ENCODE assay signal across 8 cellular contexts in the genomic region with DNA sequence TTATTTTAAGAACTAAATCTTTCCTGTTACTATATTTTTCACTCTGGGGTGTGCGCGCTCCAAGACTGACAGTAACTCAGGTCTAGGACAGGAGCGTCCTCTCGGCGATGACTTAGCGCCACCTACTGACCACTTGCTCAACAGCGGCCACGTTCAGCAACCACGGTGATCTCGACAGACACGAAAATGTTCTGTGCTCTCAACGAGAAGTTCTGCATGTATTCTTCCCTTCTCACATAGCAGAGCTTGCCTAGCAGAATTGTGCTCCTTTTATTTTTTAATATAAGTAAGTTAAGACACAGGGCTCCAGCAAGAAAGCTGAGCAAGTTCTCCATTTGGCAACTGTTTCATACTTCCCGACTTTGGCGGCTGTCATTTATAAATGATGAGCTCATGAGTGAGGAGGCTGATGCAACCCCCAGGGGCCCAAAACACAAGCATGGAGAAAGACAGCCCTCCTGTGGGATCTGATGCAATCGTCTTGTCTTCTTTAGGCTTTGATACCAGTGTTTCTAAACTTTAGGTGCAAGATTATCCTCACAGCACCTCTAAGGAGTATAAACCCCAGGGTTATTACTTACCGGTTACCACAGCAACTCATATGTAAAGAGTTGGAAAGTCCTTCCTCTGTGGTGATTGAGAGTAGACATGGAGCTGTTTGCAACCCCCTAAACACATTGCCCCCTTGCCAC.
DNase-seq lines count a peak whose midpoint lies in the region; ATAC-seq, FAIRE-seq and TF ChIP-seq lines count a peak whose summit lies in the region.

No MANE protein-coding gene starts in this region.

- peak overlapping the region in 1 of 2 donors; percentile 13 for H3K4me3 ChIP-seq in gastroesophageal sphincter
- peak overlapping the region in 1 of 4 donors; percentile 10 for H3K4me3 ChIP-seq in pancreas
- H3K4me3 ChIP-seq in tibial artery = peak overlapping the region; percentile 5 to 35

- intact Hi-C loops in pancreas (cut with DNase I) (loop anchor here in 1 of 3 donors (10.0 kb wide), 1 partner anchor 1551 kb away; no protein-coding TSS in a partner anchor), tibial artery (cut with DNase I; ENCODE audit: low total_unique reads) (loop anchor here (10.0 kb wide), 3 partner anchors 361 to 981 kb away; partner anchors contain the start of gene DUSP10)

- ATAC-seq in gastroesophageal sphincter = peak; percentile 94
- peak; percentile 88 to 99 (median 98) for ATAC-seq in pancreas

- peak; percentile 85 to 95 (median 88) for TF ChIP-seq CTCF in gastroesophageal sphincter (IDR thresholded peaks at IDR 0.05)
- TF ChIP-seq CTCF in pancreas (IDR thresholded peaks at IDR 0.05) = peak; percentile 73 to 91 (median 86)
- peak; percentile 87 to 90 for TF ChIP-seq CTCF in tibial artery (IDR thresholded peaks at IDR 0.05)

- no peaks in the 10 kb centered on the region for H3K36me3 ChIP-seq in gastroesophageal sphincter
- H3K36me3 ChIP-seq in pancreas = no peaks in the 10 kb centered on the region
- no peaks in the 10 kb centered on the region for H3K36me3 ChIP-seq in tibial artery

- FAIRE-seq in pancreas (lab: Jason Lieb, UNC) = peak; percentile 59

- 4 to 5% methylated on average over 14 to 16 of the region's 16 CpGs for WGBS in gastroesophageal sphincter (ENCODE audit: low coverage in 1 of 2), 2 donors
- 5 to 6% methylated on average over 16 of the region's 16 CpGs for WGBS in pancreas, 2 donors

- H3K4me1 ChIP-seq in gastroesophageal sphincter (peaks cover 0 to 19% (median 6%) of the 10 kb centered on the region in 3 donors), pancreas (peaks cover 0 to 6% (median 0%) of the 10 kb centered on the region in 3 donors), tibial artery (peaks cover 0 to 14% (median 8%) of the 10 kb centered on the region in 4 donors)

- H3K9me3 ChIP-seq in gastroesophageal sphincter (peaks cover 0 to 16% (median 0%) of the 10 kb centered on the region in 3 donors), pancreas (no peaks in the 10 kb centered on the region), tibial artery (peaks cover 0 to 9% (median 0%) of the 10 kb centered on the region in 3 donors)

- DNase-seq in GM04503 (ENCODE audit: low read depth) (peak; percentile 60), HCEC 1CT (peak; percentile 81), M059J (ENCODE audit: low read depth) (peak; percentile 83), SIG-M5 (lab: John Stamatoyannopoulos, UW) (peak; percentile 93), pancreas (peak; percentile 59 to 88 (median 78)), tibial artery (peak; percentile 81 to 89)
- DNase-seq in activated effector memory CD4-positive, alpha-beta T cell treated with anti-CD3 and anti-CD28 coated beads, Interleukin-2, amount 50 U/mL, for 16 hours = peak; percentile 92

- H3K27ac ChIP-seq in gastroesophageal sphincter = peak overlapping the region in 3 of 4 donors; percentile 13 to 59 (median 49)
- no peak overlapping the region for H3K27ac ChIP-seq in pancreas
- H3K27ac ChIP-seq in tibial artery = peak overlapping the region; percentile 42 to 43

- TF ChIP-seq POLR2A in gastroesophageal sphincter (IDR thresholded peaks at IDR 0.05) = no peak

- TF ChIP-seq EP300 in gastroesophageal sphincter (IDR thresholded peaks at IDR 0.05) = no peak

- H3K27me3 ChIP-seq in gastroesophageal sphincter (no peaks in the 10 kb centered on the region), pancreas (no peaks in the 10 kb centered on the region), tibial artery (no peaks in the 10 kb centered on the region)

Comparison
In these comparisons a context has a peak if more than half of its experiments do, and no peak if none do; other contexts are left out.
1. H3K27ac ChIP-seq: peak in gastroesophageal sphincter (3 of 4) and tibial artery (2 of 2); none in pancreas (0 of 4).
2. Peak in every context shown above with its lines, with median percentiles within 50 percentile points of each other: DNase-seq and CTCF ChIP-seq.